1 cellular context compared by ENCODE assay signal in the genomic region with DNA sequence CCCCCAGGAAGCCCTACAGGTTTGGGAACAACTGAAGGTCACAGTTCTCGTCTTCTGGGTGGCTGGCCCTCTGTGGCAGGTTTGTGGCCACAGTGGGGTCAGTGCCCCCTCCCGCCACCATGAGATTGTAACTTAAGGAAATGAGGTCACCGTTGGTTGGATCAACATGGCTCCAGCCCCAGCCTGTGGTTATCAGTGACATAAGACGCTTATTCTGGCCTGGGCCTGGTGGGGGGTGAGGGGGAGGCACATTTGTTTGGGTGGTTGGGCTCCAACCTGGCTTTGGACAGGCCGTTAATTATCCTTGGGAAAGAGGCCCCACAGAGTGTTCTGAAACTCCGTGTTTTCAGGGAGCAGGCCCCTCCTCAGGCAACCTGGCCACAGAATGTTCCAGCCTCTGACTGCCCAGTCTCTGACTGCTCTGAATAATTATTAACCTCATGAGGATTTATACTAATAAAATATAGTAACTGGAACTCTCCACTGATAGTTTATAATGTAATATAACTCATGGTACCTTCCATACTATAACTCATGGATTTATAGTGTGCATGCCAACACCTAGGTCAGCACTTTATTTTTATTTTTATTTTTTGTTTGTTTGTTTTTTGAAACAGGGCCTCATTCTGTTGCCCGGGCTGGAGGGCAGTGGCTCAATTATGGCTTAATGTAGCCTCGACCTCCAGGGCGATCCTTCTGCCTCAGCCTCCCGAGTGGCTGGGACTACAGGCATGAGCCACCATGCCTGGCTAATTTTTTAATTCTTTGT.
TF ChIP-seq lines count a peak whose summit lies in the region.

No MANE protein-coding gene starts in this region.

TF ChIP-seq in K562, 482 proteins besides CTCF, POLR2A, EP300 and RAD21 (continued from another document):
- TF ChIP-seq PRDM10 (IDR thresholded peaks at IDR 0.05; ENCODE audit: partially characterized antibody) (peak; percentile 41), CREB3 (tag; conservative IDR thresholded peaks at IDR 0.05; ENCODE audit: low read depth) (0 out of 2 replicates have a peak, but pooled peaks have one; percentile 61), NFRKB (IDR thresholded peaks at IDR 0.05; ENCODE audit: low read depth) (no peak), SMAD2 (IDR thresholded peaks at IDR 0.05; ENCODE audit: low read depth, low read length) (no peak), E2F8 (IDR thresholded peaks at IDR 0.05; ENCODE audit: low read depth, partially characterized antibody) (peak; percentile 35), DEAF1 (CRISPR knock-in tag; IDR thresholded peaks at IDR 0.05) (no peak), DPF2 (IDR thresholded peaks at IDR 0.05) (peak; percentile 92), ARNT (IDR thresholded peaks at IDR 0.05) (peak in 1 of 2 experiments; percentile 44; a peak in 1 of 4 replicates), FOXK2 (conservative IDR thresholded peaks at IDR 0.05 in 1 of 2, IDR thresholded peaks at IDR 0.05 in 1 of 2; ENCODE audit: low read depth in 2 of 2) (peak; percentile 82 to 92), SP1 (CRISPR knock-in tag; IDR thresholded peaks at IDR 0.05) (0 out of 2 replicates have a peak, but pooled peaks have one; percentile 54), SRSF1 (IDR thresholded peaks at IDR 0.05; ENCODE audit: low read depth, low read length) (no peak), CBFA2T3 (IDR thresholded peaks at IDR 0.05) (peak; percentile 85), TEAD4 (IDR thresholded peaks at IDR 0.05; ENCODE audit: low read length) (peak; percentile 73), TEAD4 (CRISPR knock-in tag; IDR thresholded peaks at IDR 0.05; ENCODE audit: borderline replicate concordance) (no peak), ZNF644 (tag; IDR thresholded peaks at IDR 0.05; ENCODE audit: low read depth) (no peak), EP400 (IDR thresholded peaks at IDR 0.05) (peak; percentile 68), CLOCK (CRISPR knock-in tag; IDR thresholded peaks at IDR 0.05; ENCODE audit: borderline replicate concordance) (no peak), CXXC5 (CRISPR knock-in tag; IDR thresholded peaks at IDR 0.05) (peak; percentile 69), PHF21A (IDR thresholded peaks at IDR 0.05; ENCODE audit: borderline replicate concordance, low read depth) (peak; percentile 89; the same call in 1 of the 2 replicates), ELF2 (CRISPR knock-in tag; IDR thresholded peaks at IDR 0.05) (no peak), HCFC1 (IDR thresholded peaks at IDR 0.05; ENCODE audit: low read depth, low read length) (peak; percentile 14; the same call in 1 of the 2 replicates), ZFP1 (CRISPR knock-in tag; IDR thresholded peaks at IDR 0.05) (no peak), ZNF586 (CRISPR knock-in tag; conservative IDR thresholded peaks at IDR 0.05) (no peak), ZNF12 (CRISPR knock-in tag; IDR thresholded peaks at IDR 0.05) (0 out of 2 replicates have a peak, but pooled peaks have one; percentile 27), YY1 (IDR thresholded peaks at IDR 0.05; ENCODE audit: borderline replicate concordance in 1 of 3, control insufficient read depth in 1 of 3, extremely low read depth in 1 of 3, insufficient read depth in 3 of 3, insufficient read length in 1 of 3, insufficient replicate concordance in 2 of 3, low read depth in 1 of 3, low read length in 2 of 3) (peak in 2 of 3 experiments; percentile 67 to 86), SMARCE1 (IDR thresholded peaks at IDR 0.05) (peak; percentile 87), ZNF79 (CRISPR knock-in tag; IDR thresholded peaks at IDR 0.05; ENCODE audit: low read depth) (no peak), ZFX (CRISPR knock-in tag; IDR thresholded peaks at IDR 0.05) (peak; percentile 63), ELF1 (tag; IDR thresholded peaks at IDR 0.05) (no peak), C11orf30 (IDR thresholded peaks at IDR 0.05; ENCODE audit: low read depth) (peak; percentile 55; the same call in 1 of the 2 replicates), LCOR (CRISPR knock-in tag; IDR thresholded peaks at IDR 0.05) (0 out of 2 replicates have a peak, but pooled peaks have one; percentile 6), KDM1A (IDR thresholded peaks at IDR 0.05) (peak; percentile 69 to 72; a peak in 3 of 4 replicates), L3MBTL2 (IDR thresholded peaks at IDR 0.05) (peak; percentile 48; the same call in 1 of the 2 replicates), ZSCAN32 (CRISPR knock-in tag; IDR thresholded peaks at IDR 0.05) (no peak), MCM2 (IDR thresholded peaks at IDR 0.05; ENCODE audit: low read depth) (no peak), MAZ (CRISPR knock-in tag; conservative IDR thresholded peaks at IDR 0.05 in 1 of 2, IDR thresholded peaks at IDR 0.05 in 1 of 2) (peak; percentile 84 to 89), ARID1B (IDR thresholded peaks at IDR 0.05) (peak; percentile 87), SMARCC2 (IDR thresholded peaks at IDR 0.05; ENCODE audit: low read depth) (peak; percentile 70; the same call in 1 of the 2 replicates), MTA2 (IDR thresholded peaks at IDR 0.05; ENCODE audit: low read depth) (peak; percentile 40), MEF2D (tag; conservative IDR thresholded peaks at IDR 0.05; ENCODE audit: low read depth) (peak; percentile 59; the same call in 1 of the 2 replicates)
- TF ChIP-seq, protein P1, sequence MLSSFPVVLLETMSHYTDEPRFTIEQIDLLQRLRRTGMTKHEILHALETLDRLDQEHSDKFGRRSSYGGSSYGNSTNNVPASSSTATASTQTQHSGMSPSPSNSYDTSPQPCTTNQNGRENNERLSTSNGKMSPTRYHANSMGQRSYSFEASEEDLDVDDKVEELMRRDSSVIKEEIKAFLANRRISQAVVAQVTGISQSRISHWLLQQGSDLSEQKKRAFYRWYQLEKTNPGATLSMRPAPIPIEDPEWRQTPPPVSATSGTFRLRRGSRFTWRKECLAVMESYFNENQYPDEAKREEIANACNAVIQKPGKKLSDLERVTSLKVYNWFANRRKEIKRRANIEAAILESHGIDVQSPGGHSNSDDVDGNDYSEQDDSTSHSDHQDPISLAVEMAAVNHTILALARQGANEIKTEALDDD (IDR thresholded peaks at IDR 0.05) = peak; percentile 41; the same call in 1 of the 2 replicates
TF ChIP-seq in K562: peak in this region for 123.
